Comparison of ENCODE assay signal across 23 cellular contexts in genomic region chr2:128157644-128158043, GRCh38.
"Had no signal": no experiment of that assay in that cellular context is flagged by ENCODE, and none has a peak within 500 bp of the region (broad histone marks: within the 10 kb centered on the region; RNA-seq: fewer than 3 reads in every experiment).

No MANE protein-coding gene starts in this region.

- H3K27me3 Mint-ChIP-seq: naive thymus-derived CD4-positive, alpha-beta T cell had no signal

- ATAC-seq: gastroesophageal sphincter; left lung; naive thymus-derived CD4-positive, alpha-beta T cell; right cardiac atrium; stimulated activated effector memory CD8-positive, alpha-beta T cell treated with anti-CD3 and anti-CD28 coated beads, Interleukin-12 subunit alpha, Interleukin-12 subunit beta, amount 100 ng/mL, for 72 hours had no signal

- H3K4me1 Mint-ChIP-seq: immature natural killer cell; neural crest cell; stimulated activated effector memory CD8-positive, alpha-beta T cell treated with anti-CD3 and anti-CD28 coated beads, Interleukin-12 subunit alpha, Interleukin-12 subunit beta, amount 100 ng/mL, for 72 hours had no signal

- H3K4me3 Mint-ChIP-seq: immature natural killer cell; naive thymus-derived CD4-positive, alpha-beta T cell; neural crest cell; stimulated activated effector memory CD8-positive, alpha-beta T cell treated with anti-CD3 and anti-CD28 coated beads, Interleukin-12 subunit alpha, Interleukin-12 subunit beta, amount 100 ng/mL, for 72 hours had no signal

- H3K4me1 ChIP-seq: colonic mucosa, esophagus squamous epithelium, gastroesophageal sphincter, transverse colon had no signal

- H3K27ac ChIP-seq: colonic mucosa, esophagus squamous epithelium, gastroesophageal sphincter, left lung, lower lobe of right lung, ovary, stomach, thoracic aorta, transverse colon had no signal

- DNase-seq: colonic mucosa; dermis blood vessel endothelial cell; esophagus squamous epithelium; foreskin fibroblast; glutamatergic neuron; immature natural killer cell; left lung; mesenchymal stem cell; midbrain; naive thymus-derived CD4-positive, alpha-beta T cell; nucleus accumbens; ovary; right cardiac atrium; stimulated activated CD4-positive, alpha-beta T cell treated with anti-CD3 and anti-CD28 coated beads, Interleukin-4, amount 100 ng/mL, for 1 hour; stimulated activated CD8-positive, alpha-beta memory T cell treated with anti-CD3 and anti-CD28 coated beads, Interleukin-4, amount 100 ng/mL, for 48 hours; stomach; substantia nigra; transverse colon had no signal

- H3K27me3 ChIP-seq: colonic mucosa, esophagus squamous epithelium, gastroesophageal sphincter, left lung, ovary, stomach, transverse colon had no signal

- H3K9me3 Mint-ChIP-seq: immature natural killer cell; naive thymus-derived CD4-positive, alpha-beta T cell; neural crest cell; stimulated activated effector memory CD8-positive, alpha-beta T cell treated with anti-CD3 and anti-CD28 coated beads, Interleukin-12 subunit alpha, Interleukin-12 subunit beta, amount 100 ng/mL, for 72 hours had no signal

- H3K36me3 ChIP-seq: ovary had no signal

- H3K9me3 ChIP-seq: colonic mucosa, esophagus squamous epithelium, gastroesophageal sphincter, left lung, lower lobe of right lung, ovary, stomach, thoracic aorta, transverse colon had no signal

- H3K4me3 ChIP-seq: colonic mucosa, esophagus squamous epithelium, gastroesophageal sphincter, left lung, lower lobe of right lung, ovary, stomach, thoracic aorta, transverse colon had no signal
